In genomic region chr18:48952287-48953095, GRCh38 we compare ENCODE assay signal across 1 cellular context.
TF ChIP-seq lines count a peak whose summit lies in the region.

No MANE protein-coding gene starts in this region.

TF ChIP-seq in HepG2, 621 proteins besides CTCF, POLR2A, EP300 and RAD21 (continued from another document and continues in another):
- TF ChIP-seq, protein P1, sequence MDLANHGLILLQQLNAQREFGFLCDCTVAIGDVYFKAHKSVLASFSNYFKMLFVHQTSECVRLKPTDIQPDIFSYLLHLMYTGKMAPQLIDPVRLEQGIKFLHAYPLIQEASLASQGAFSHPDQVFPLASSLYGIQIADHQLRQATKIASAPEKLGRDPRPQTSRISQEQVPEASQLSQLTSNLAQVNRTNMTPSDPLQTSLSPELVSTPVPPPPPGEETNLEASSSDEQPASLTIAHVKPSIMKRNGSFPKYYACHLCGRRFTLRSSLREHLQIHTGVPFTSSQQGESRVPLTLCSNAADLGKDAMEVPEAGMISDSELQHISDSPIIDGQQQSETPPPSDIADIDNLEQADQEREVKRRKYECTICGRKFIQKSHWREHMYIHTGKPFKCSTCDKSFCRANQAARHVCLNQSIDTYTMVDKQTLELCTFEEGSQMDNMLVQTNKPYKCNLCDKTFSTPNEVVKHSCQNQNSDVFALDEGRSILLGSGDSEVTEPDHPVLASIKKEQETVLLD (CRISPR knock-in tag; IDR thresholded peaks at IDR 0.05; ENCODE audit: low read depth): peak; percentile 62
- TF ChIP-seq ZNF605 (CRISPR knock-in tag; IDR thresholded peaks at IDR 0.05) (peak; percentile 23; the same call in 1 of the 2 replicates), DMAP1 (CRISPR knock-in tag; IDR thresholded peaks at IDR 0.05) (peak; percentile 47; the same call in 1 of the 2 replicates), ZFP62 (CRISPR knock-in tag; IDR thresholded peaks at IDR 0.05) (no peak), HNRNPLL (IDR thresholded peaks at IDR 0.05; ENCODE audit: low read depth, low read length, poor library complexity, severe bottlenecking) (peak; percentile 77), ZNF225 (CRISPR knock-in tag; IDR thresholded peaks at IDR 0.05) (peak; percentile 31; the same call in 1 of the 2 replicates), ZNF749 (CRISPR knock-in tag; IDR thresholded peaks at IDR 0.05; ENCODE audit: borderline replicate concordance) (no peak), ZNF446 (CRISPR knock-in tag; IDR thresholded peaks at IDR 0.05) (no peak), TEF (CRISPR knock-in tag; IDR thresholded peaks at IDR 0.05) (0 out of 2 replicates have a peak, but pooled peaks have one; percentile 24), SP1 (IDR thresholded peaks at IDR 0.05) (no peak), SP1 (CRISPR knock-in tag; IDR thresholded peaks at IDR 0.05) (no peak), REPIN1 (CRISPR knock-in tag; IDR thresholded peaks at IDR 0.05; ENCODE audit: borderline replicate concordance, low read depth) (0 out of 2 replicates have a peak, but pooled peaks have one; percentile 19), TBX3 (IDR thresholded peaks at IDR 0.05; ENCODE audit: borderline replicate concordance) (no peak), BRCA1 (CRISPR knock-in tag; IDR thresholded peaks at IDR 0.05) (no peak), SALL1 (CRISPR knock-in tag; IDR thresholded peaks at IDR 0.05) (peak; percentile 37; the same call in 1 of the 2 replicates), ZNF615 (CRISPR knock-in tag; IDR thresholded peaks at IDR 0.05; ENCODE audit: borderline replicate concordance) (no peak), CCDC6 (CRISPR knock-in tag; IDR thresholded peaks at IDR 0.05) (peak; percentile 58; the same call in 1 of the 2 replicates), HNF4G (IDR thresholded peaks at IDR 0.05; ENCODE audit: borderline replicate concordance, low read depth, low read length) (no peak), HNF4G (CRISPR knock-in tag; IDR thresholded peaks at IDR 0.05; ENCODE audit: borderline replicate concordance, low read depth) (0 out of 2 replicates have a peak, but pooled peaks have one; percentile 40), ZNF589 (CRISPR knock-in tag; conservative IDR thresholded peaks at IDR 0.05) (no peak), ZNF280D (CRISPR knock-in tag; IDR thresholded peaks at IDR 0.05) (no peak), MYC (CRISPR knock-in tag; IDR thresholded peaks at IDR 0.05; ENCODE audit: borderline replicate concordance) (0 out of 2 replicates have a peak, but pooled peaks have one; percentile 50), ZNF746 (CRISPR knock-in tag; IDR thresholded peaks at IDR 0.05) (peak; percentile 21; the same call in 1 of the 2 replicates), ZFP91 (CRISPR knock-in tag; IDR thresholded peaks at IDR 0.05; ENCODE audit: borderline replicate concordance) (peak; percentile 89; the same call in 1 of the 2 replicates), ZNF598 (CRISPR knock-in tag; IDR thresholded peaks at IDR 0.05; ENCODE audit: borderline replicate concordance) (0 out of 2 replicates have a peak, but pooled peaks have one; percentile 59), E2F5 (CRISPR knock-in tag; conservative IDR thresholded peaks at IDR 0.05) (peak; percentile 68; the same call in 1 of the 2 replicates)
- TF ChIP-seq, protein P2, sequence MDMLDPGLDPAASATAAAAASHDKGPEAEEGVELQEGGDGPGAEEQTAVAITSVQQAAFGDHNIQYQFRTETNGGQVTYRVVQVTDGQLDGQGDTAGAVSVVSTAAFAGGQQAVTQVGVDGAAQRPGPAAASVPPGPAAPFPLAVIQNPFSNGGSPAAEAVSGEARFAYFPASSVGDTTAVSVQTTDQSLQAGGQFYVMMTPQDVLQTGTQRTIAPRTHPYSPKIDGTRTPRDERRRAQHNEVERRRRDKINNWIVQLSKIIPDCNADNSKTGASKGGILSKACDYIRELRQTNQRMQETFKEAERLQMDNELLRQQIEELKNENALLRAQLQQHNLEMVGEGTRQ (IDR thresholded peaks at IDR 0.05; ENCODE audit: low read depth, low read length): no peak
- TF ChIP-seq, protein P2 (CRISPR knock-in tag; IDR thresholded peaks at IDR 0.05; ENCODE audit: borderline replicate concordance): peak; percentile 10; the same call in 1 of the 2 replicates
- TF ChIP-seq, protein P3, sequence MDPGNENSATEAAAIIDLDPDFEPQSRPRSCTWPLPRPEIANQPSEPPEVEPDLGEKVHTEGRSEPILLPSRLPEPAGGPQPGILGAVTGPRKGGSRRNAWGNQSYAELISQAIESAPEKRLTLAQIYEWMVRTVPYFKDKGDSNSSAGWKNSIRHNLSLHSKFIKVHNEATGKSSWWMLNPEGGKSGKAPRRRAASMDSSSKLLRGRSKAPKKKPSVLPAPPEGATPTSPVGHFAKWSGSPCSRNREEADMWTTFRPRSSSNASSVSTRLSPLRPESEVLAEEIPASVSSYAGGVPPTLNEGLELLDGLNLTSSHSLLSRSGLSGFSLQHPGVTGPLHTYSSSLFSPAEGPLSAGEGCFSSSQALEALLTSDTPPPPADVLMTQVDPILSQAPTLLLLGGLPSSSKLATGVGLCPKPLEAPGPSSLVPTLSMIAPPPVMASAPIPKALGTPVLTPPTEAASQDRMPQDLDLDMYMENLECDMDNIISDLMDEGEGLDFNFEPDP (CRISPR knock-in tag; conservative IDR thresholded peaks at IDR 0.05): no peak
- TF ChIP-seq, protein P4, sequence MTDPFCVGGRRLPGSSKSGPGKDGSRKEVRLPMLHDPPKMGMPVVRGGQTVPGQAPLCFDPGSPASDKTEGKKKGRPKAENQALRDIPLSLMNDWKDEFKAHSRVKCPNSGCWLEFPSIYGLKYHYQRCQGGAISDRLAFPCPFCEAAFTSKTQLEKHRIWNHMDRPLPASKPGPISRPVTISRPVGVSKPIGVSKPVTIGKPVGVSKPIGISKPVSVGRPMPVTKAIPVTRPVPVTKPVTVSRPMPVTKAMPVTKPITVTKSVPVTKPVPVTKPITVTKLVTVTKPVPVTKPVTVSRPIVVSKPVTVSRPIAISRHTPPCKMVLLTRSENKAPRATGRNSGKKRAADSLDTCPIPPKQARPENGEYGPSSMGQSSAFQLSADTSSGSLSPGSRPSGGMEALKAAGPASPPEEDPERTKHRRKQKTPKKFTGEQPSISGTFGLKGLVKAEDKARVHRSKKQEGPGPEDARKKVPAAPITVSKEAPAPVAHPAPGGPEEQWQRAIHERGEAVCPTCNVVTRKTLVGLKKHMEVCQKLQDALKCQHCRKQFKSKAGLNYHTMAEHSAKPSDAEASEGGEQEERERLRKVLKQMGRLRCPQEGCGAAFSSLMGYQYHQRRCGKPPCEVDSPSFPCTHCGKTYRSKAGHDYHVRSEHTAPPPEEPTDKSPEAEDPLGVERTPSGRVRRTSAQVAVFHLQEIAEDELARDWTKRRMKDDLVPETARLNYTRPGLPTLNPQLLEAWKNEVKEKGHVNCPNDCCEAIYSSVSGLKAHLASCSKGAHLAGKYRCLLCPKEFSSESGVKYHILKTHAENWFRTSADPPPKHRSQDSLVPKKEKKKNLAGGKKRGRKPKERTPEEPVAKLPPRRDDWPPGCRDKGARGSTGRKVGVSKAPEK (CRISPR knock-in tag; IDR thresholded peaks at IDR 0.05; ENCODE audit: borderline replicate concordance): no peak
- TF ChIP-seq, protein P5, sequence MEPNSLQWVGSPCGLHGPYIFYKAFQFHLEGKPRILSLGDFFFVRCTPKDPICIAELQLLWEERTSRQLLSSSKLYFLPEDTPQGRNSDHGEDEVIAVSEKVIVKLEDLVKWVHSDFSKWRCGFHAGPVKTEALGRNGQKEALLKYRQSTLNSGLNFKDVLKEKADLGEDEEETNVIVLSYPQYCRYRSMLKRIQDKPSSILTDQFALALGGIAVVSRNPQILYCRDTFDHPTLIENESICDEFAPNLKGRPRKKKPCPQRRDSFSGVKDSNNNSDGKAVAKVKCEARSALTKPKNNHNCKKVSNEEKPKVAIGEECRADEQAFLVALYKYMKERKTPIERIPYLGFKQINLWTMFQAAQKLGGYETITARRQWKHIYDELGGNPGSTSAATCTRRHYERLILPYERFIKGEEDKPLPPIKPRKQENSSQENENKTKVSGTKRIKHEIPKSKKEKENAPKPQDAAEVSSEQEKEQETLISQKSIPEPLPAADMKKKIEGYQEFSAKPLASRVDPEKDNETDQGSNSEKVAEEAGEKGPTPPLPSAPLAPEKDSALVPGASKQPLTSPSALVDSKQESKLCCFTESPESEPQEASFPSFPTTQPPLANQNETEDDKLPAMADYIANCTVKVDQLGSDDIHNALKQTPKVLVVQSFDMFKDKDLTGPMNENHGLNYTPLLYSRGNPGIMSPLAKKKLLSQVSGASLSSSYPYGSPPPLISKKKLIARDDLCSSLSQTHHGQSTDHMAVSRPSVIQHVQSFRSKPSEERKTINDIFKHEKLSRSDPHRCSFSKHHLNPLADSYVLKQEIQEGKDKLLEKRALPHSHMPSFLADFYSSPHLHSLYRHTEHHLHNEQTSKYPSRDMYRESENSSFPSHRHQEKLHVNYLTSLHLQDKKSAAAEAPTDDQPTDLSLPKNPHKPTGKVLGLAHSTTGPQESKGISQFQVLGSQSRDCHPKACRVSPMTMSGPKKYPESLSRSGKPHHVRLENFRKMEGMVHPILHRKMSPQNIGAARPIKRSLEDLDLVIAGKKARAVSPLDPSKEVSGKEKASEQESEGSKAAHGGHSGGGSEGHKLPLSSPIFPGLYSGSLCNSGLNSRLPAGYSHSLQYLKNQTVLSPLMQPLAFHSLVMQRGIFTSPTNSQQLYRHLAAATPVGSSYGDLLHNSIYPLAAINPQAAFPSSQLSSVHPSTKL (CRISPR knock-in tag; IDR thresholded peaks at IDR 0.05): no peak; the same call in 1 of the 2 replicates
